1 cellular context compared by ENCODE assay signal in the genomic region with DNA sequence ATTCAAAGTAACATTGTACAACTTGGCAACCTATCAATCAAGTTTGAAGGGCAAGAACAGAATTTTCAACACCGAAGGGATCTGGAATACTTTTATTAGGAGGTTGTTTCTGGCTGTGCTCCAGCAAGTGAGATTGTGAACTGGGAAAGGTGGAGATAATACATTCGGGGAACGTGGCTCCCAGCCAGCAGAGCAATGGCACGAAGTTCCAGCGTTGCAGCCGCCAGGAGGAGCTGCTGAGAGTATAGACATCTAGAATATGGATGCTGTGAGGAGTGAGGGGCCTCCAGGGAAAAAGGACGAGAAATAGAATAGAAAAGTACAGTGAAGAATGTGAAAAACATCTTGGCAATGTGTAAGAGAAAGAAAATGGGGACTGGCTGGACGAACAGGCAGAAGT.
TF ChIP-seq lines count a peak whose summit lies in the region.

No MANE protein-coding gene starts in this region.

TF ChIP-seq in GM23338, 12 proteins besides CTCF, POLR2A, EP300 and RAD21:
- TF ChIP-seq, protein P1, sequence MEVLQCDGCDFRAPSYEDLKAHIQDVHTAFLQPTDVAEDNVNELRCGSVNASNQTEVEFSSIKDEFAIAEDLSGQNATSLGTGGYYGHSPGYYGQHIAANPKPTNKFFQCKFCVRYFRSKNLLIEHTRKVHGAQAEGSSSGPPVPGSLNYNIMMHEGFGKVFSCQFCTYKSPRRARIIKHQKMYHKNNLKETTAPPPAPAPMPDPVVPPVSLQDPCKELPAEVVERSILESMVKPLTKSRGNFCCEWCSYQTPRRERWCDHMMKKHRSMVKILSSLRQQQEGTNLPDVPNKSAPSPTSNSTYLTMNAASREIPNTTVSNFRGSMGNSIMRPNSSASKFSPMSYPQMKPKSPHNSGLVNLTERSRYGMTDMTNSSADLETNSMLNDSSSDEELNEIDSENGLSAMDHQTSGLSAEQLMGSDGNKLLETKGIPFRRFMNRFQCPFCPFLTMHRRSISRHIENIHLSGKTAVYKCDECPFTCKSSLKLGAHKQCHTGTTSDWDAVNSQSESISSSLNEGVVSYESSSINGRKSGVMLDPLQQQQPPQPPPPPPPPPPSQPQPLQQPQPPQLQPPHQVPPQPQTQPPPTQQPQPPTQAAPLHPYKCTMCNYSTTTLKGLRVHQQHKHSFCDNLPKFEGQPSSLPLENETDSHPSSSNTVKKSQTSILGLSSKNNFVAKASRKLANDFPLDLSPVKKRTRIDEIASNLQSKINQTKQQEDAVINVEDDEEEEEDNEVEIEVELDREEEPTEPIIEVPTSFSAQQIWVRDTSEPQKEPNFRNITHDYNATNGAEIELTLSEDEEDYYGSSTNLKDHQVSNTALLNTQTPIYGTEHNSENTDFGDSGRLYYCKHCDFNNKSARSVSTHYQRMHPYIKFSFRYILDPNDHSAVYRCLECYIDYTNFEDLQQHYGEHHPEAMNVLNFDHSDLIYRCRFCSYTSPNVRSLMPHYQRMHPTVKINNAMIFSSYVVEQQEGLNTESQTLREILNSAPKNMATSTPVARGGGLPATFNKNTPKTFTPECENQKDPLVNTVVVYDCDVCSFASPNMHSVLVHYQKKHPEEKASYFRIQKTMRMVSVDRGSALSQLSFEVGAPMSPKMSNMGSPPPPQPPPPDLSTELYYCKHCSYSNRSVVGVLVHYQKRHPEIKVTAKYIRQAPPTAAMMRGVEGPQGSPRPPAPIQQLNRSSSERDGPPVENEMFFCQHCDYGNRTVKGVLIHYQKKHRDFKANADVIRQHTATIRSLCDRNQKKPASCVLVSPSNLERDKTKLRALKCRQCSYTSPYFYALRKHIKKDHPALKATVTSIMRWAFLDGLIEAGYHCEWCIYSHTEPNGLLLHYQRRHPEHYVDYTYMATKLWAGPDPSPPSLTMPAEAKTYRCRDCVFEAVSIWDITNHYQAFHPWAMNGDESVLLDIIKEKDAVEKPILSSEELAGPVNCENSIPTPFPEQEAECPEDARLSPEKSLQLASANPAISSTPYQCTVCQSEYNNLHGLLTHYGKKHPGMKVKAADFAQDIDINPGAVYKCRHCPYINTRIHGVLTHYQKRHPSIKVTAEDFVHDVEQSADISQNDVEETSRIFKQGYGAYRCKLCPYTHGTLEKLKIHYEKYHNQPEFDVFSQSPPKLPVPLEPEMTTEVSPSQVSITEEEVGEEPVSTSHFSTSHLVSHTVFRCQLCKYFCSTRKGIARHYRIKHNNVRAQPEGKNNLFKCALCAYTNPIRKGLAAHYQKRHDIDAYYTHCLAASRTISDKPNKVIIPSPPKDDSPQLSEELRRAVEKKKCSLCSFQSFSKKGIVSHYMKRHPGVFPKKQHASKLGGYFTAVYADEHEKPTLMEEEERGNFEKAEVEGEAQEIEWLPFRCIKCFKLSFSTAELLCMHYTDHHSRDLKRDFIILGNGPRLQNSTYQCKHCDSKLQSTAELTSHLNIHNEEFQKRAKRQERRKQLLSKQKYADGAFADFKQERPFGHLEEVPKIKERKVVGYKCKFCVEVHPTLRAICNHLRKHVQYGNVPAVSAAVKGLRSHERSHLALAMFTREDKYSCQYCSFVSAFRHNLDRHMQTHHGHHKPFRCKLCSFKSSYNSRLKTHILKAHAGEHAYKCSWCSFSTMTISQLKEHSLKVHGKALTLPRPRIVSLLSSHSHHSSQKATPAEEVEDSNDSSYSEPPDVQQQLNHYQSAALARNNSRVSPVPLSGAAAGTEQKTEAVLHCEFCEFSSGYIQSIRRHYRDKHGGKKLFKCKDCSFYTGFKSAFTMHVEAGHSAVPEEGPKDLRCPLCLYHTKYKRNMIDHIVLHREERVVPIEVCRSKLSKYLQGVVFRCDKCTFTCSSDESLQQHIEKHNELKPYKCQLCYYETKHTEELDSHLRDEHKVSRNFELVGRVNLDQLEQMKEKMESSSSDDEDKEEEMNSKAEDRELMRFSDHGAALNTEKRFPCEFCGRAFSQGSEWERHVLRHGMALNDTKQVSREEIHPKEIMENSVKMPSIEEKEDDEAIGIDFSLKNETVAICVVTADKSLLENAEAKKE (CRISPR knock-in tag; IDR thresholded peaks at IDR 0.05) = no peak
- TF ChIP-seq, protein P2, sequence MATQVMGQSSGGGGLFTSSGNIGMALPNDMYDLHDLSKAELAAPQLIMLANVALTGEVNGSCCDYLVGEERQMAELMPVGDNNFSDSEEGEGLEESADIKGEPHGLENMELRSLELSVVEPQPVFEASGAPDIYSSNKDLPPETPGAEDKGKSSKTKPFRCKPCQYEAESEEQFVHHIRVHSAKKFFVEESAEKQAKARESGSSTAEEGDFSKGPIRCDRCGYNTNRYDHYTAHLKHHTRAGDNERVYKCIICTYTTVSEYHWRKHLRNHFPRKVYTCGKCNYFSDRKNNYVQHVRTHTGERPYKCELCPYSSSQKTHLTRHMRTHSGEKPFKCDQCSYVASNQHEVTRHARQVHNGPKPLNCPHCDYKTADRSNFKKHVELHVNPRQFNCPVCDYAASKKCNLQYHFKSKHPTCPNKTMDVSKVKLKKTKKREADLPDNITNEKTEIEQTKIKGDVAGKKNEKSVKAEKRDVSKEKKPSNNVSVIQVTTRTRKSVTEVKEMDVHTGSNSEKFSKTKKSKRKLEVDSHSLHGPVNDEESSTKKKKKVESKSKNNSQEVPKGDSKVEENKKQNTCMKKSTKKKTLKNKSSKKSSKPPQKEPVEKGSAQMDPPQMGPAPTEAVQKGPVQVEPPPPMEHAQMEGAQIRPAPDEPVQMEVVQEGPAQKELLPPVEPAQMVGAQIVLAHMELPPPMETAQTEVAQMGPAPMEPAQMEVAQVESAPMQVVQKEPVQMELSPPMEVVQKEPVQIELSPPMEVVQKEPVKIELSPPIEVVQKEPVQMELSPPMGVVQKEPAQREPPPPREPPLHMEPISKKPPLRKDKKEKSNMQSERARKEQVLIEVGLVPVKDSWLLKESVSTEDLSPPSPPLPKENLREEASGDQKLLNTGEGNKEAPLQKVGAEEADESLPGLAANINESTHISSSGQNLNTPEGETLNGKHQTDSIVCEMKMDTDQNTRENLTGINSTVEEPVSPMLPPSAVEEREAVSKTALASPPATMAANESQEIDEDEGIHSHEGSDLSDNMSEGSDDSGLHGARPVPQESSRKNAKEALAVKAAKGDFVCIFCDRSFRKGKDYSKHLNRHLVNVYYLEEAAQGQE (IDR thresholded peaks at IDR 0.05; ENCODE audit: unreplicated experiment) = no peak
- TF ChIP-seq ZNF114 (CRISPR knock-in tag; IDR thresholded peaks at IDR 0.05) = no peak
- no peak for TF ChIP-seq EZH2 (IDR thresholded peaks at IDR 0.05; ENCODE audit: low read depth, unreplicated experiment)
- no peak for TF ChIP-seq ZNF331 (CRISPR knock-in tag; IDR thresholded peaks at IDR 0.05; ENCODE audit: low read depth)
- TF ChIP-seq NANOG (IDR thresholded peaks at IDR 0.05; ENCODE audit: borderline replicate concordance) = no peak
- TF ChIP-seq CREB1 (CRISPR knock-in tag; IDR thresholded peaks at IDR 0.05; ENCODE audit: low read depth) = no peak
- TF ChIP-seq EZH2phosphoT487 (IDR thresholded peaks at IDR 0.05; ENCODE audit: unreplicated experiment) = no peak
- no peak for TF ChIP-seq JUNB (IDR thresholded peaks at IDR 0.05; ENCODE audit: unreplicated experiment)
- no peak for TF ChIP-seq POLR2AphosphoS5 (IDR thresholded peaks at IDR 0.05; ENCODE audit: low read depth)
- TF ChIP-seq, protein P3, sequence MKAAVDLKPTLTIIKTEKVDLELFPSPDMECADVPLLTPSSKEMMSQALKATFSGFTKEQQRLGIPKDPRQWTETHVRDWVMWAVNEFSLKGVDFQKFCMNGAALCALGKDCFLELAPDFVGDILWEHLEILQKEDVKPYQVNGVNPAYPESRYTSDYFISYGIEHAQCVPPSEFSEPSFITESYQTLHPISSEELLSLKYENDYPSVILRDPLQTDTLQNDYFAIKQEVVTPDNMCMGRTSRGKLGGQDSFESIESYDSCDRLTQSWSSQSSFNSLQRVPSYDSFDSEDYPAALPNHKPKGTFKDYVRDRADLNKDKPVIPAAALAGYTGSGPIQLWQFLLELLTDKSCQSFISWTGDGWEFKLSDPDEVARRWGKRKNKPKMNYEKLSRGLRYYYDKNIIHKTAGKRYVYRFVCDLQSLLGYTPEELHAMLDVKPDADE (IDR thresholded peaks at IDR 0.05) = no peak
